Comparison of ENCODE assay signal across 19 cellular contexts in genomic region chr5:115429345-115429940, GRCh38.
"Had no signal": no experiment of that assay in that cellular context is flagged by ENCODE, and none has a peak within 500 bp of the region (broad histone marks: within the 10 kb centered on the region; RNA-seq: fewer than 3 reads in every experiment).

No MANE protein-coding gene starts in this region.

- H3K27ac ChIP-seq: breast epithelium, heart left ventricle, left lung, neutrophil, tibial nerve, vagina had no signal

- DNase-seq: activated CD4-positive, alpha-beta T cell treated with anti-CD3 and anti-CD28 coated beads, Interleukin-2, amount 50 U/mL, for 1 hour; activated naive CD4-positive, alpha-beta T cell; activated naive CD8-positive, alpha-beta T cell treated with anti-CD3 and anti-CD28 coated beads, Interleukin-2, amount 10 ng/mL, durations not matched to agents 7 days and 5 days; anterior cingulate cortex; dermis blood vessel endothelial cell; effector memory CD8-positive, alpha-beta T cell; heart left ventricle; left lung; natural killer cell; retina; stimulated activated CD4-positive, alpha-beta T cell treated with anti-CD3 and anti-CD28 coated beads, Interleukin-2, amount 100 ng/mL, for 48 hours; stimulated activated naive B cell treated with anti-CD40 and anti-IgM and Interleukin-4, amounts not matched to agents 10 μg/mL and 1 μg/mL and 100 μg/mL, for 72 hours had no signal

- H3K36me3 ChIP-seq: breast epithelium, heart left ventricle, left lung, neutrophil, tibial nerve, vagina had no signal

- H3K4me3 Mint-ChIP-seq: activated naive CD8-positive, alpha-beta T cell treated with anti-CD3 and anti-CD28 coated beads, Interleukin-2, amount 10 ng/mL, durations not matched to agents 7 days and 5 days; effector memory CD8-positive, alpha-beta T cell; memory B cell; natural killer cell; stimulated activated naive B cell treated with anti-CD40 and anti-IgM and Interleukin-4, amounts not matched to agents 10 μg/mL and 1 μg/mL and 100 μg/mL, for 72 hours; T-helper 2 cell treated with Interferon-gamma antibody and Interleukin-4, amounts not matched to agents 5 μg/mL and 100 μg/mL, for 36 hours had no signal

- H3K27ac Mint-ChIP-seq: activated naive CD8-positive, alpha-beta T cell treated with anti-CD3 and anti-CD28 coated beads, Interleukin-2, amount 10 ng/mL, durations not matched to agents 7 days and 5 days; effector memory CD8-positive, alpha-beta T cell; natural killer cell; stimulated activated naive B cell treated with anti-CD40 and anti-IgM and Interleukin-4, amounts not matched to agents 10 μg/mL and 1 μg/mL and 100 μg/mL, for 72 hours; T-helper 2 cell treated with Interferon-gamma antibody and Interleukin-4, amounts not matched to agents 5 μg/mL and 100 μg/mL, for 36 hours had no signal

- H3K36me3 Mint-ChIP-seq: activated naive CD8-positive, alpha-beta T cell treated with anti-CD3 and anti-CD28 coated beads, Interleukin-2, amount 10 ng/mL, durations not matched to agents 7 days and 5 days; memory B cell; natural killer cell; stimulated activated naive B cell treated with anti-CD40 and anti-IgM and Interleukin-4, amounts not matched to agents 10 μg/mL and 1 μg/mL and 100 μg/mL, for 72 hours had no signal

- ATAC-seq: activated CD4-positive, CD25-positive, alpha-beta regulatory T cell treated with anti-CD3 and anti-CD28 coated beads, Interleukin-2, amount 50 U/mL, for 24 hours; effector memory CD8-positive, alpha-beta T cell; heart left ventricle; left lung; natural killer cell; stimulated activated naive B cell treated with anti-CD40 and anti-IgM and Interleukin-4, amounts not matched to agents 10 μg/mL and 1 μg/mL and 100 μg/mL, for 72 hours had no signal

- H3K4me1 ChIP-seq: breast epithelium, left lung had no signal

- H3K9me3 Mint-ChIP-seq: activated naive CD8-positive, alpha-beta T cell treated with anti-CD3 and anti-CD28 coated beads, Interleukin-2, amount 10 ng/mL, durations not matched to agents 7 days and 5 days; effector memory CD8-positive, alpha-beta T cell; memory B cell; natural killer cell; stimulated activated naive B cell treated with anti-CD40 and anti-IgM and Interleukin-4, amounts not matched to agents 10 μg/mL and 1 μg/mL and 100 μg/mL, for 72 hours; T-helper 2 cell treated with Interferon-gamma antibody and Interleukin-4, amounts not matched to agents 5 μg/mL and 100 μg/mL, for 36 hours had no signal

- H3K4me1 Mint-ChIP-seq: activated naive CD8-positive, alpha-beta T cell treated with anti-CD3 and anti-CD28 coated beads, Interleukin-2, amount 10 ng/mL, durations not matched to agents 7 days and 5 days; natural killer cell; stimulated activated naive B cell treated with anti-CD40 and anti-IgM and Interleukin-4, amounts not matched to agents 10 μg/mL and 1 μg/mL and 100 μg/mL, for 72 hours had no signal

- H3K9me3 ChIP-seq: breast epithelium, heart left ventricle, left lung, neutrophil, tibial nerve, vagina had no signal

- H3K27me3 ChIP-seq: breast epithelium, heart left ventricle, left lung, tibial nerve, vagina had no signal

- H3K4me3 ChIP-seq: breast epithelium, heart left ventricle, left lung, tibial nerve, vagina had no signal
